Comparison of ENCODE assay signal across 36 cellular contexts in genomic region chr2:228878138-228878537, GRCh38.
"Had no signal": no experiment of that assay in that cellular context is flagged by ENCODE, and none has a peak within 500 bp of the region (broad histone marks: within the 10 kb centered on the region; RNA-seq: fewer than 3 reads in every experiment).

No MANE protein-coding gene starts in this region.

- H3K9me3 ChIP-seq: MG63 had no signal

- H3K27me3 ChIP-seq: MG63 had no signal

- DNase-seq: Karpas-422, Kasumi-1, MG63, MM.1S, MV-4-11, NCI-H1048, NCI-H1092, NCI-H1092 treated with DMSO at 0.1 percent for 48 hours, NCI-H1105, NCI-H1105 treated with DMSO at 0.1 percent for 48 hours, NCI-H1417, NCI-H1417 treated with DMSO at 0.1 percent for 48 hours, NCI-H1436, NCI-H1436 treated with DMSO at 0.1 percent for 48 hours, NCI-H146, NCI-H1694, NCI-H1694 treated with DMSO at 0.1 percent for 48 hours, NCI-H187, NCI-H187 treated with DMSO at 0.1 percent for 48 hours, NCI-H1930, NCI-H2029, NCI-H2029 treated with DMSO at 0.1 percent for 48 hours, NCI-H2081, NCI-H2081 treated with DMSO at 0.1 percent for 48 hours, NCI-H2107, NCI-H2171, NCI-H2171 treated with DMSO at 0.1 percent for 48 hours, NCI-H2227 treated with DMSO at 0.1 percent for 48 hours, NCI-H226, NCI-H345, NCI-H446, NCI-H446 treated with DMSO at 0.1 percent for 48 hours, NCI-H510A, NCI-H510A treated with DMSO at 0.1 percent for 48 hours, NCI-H524, NCI-H524 treated with DMSO at 0.1 percent for 48 hours had no signal

- H3K4me3 ChIP-seq: MG63 had no signal

- H3K36me3 ChIP-seq: MG63 had no signal
